ENCODE assay signal across 21 cellular contexts in genomic region chr12:124077730-124078129, GRCh38.
"Had no signal": no experiment of that assay in that cellular context is flagged by ENCODE, and none has a peak within 500 bp of the region (broad histone marks: within the 10 kb centered on the region; RNA-seq: fewer than 3 reads in every experiment).

No MANE protein-coding gene starts in this region.

- DNase-seq: activated CD4-positive, alpha-beta T cell treated with anti-CD3 and anti-CD28 coated beads for 36 hours; activated CD4-positive, CD25-positive, alpha-beta regulatory T cell; activated effector memory CD4-positive, alpha-beta T cell treated with Interleukin-2 at 50 U/mL for 16 hours; activated naive CD4-positive, alpha-beta T cell treated with Interleukin-2 at 50 U/mL for 16 hours; aorta; body of pancreas; cerebellar nuclear complex; colonic mucosa; effector CD8-positive, alpha-beta T cell; stimulated activated CD4-positive, alpha-beta T cell treated with anti-CD3 and anti-CD28 coated beads, Interleukin-1b, Interleukin-23, amount 100 ng/mL, for 48 hours; stimulated activated CD4-positive, alpha-beta T cell treated with anti-CD3 and anti-CD28 coated beads, Interleukin-4, amount 100 ng/mL, for 4 hours; stimulated activated CD8-positive, alpha-beta memory T cell treated with anti-CD3 and anti-CD28 coated beads, Interleukin-4, amount 100 ng/mL, for 48 hours; stimulated activated naive CD4-positive, alpha-beta T cell; tibial artery had no signal

- H3K36me3 Mint-ChIP-seq: activated naive CD8-positive, alpha-beta T cell; memory B cell; natural killer cell treated with Interleukin-12 subunit alpha and Interleukin-12 subunit beta and Interleukin-15 and Interleukin-18, amount 100 ng/mL, for 72 hours had no signal

- H3K27me3 ChIP-seq: body of pancreas, cardiac muscle cell, colonic mucosa, right atrium auricular region, suprapubic skin, tibial artery had no signal

- H3K4me1 ChIP-seq: body of pancreas, colonic mucosa, right atrium auricular region, suprapubic skin, tibial artery had no signal

- H3K27ac ChIP-seq: body of pancreas, cardiac muscle cell, colonic mucosa, right atrium auricular region, suprapubic skin, tibial artery had no signal

- H3K27ac Mint-ChIP-seq: activated CD4-positive, alpha-beta T cell treated with anti-CD3 and anti-CD28 coated beads for 36 hours; activated naive CD8-positive, alpha-beta T cell; memory B cell; natural killer cell treated with Interleukin-12 subunit alpha and Interleukin-12 subunit beta and Interleukin-15 and Interleukin-18, amount 100 ng/mL, for 72 hours had no signal

- H3K9me3 Mint-ChIP-seq: memory B cell; natural killer cell treated with Interleukin-12 subunit alpha and Interleukin-12 subunit beta and Interleukin-15 and Interleukin-18, amount 100 ng/mL, for 72 hours had no signal

- H3K36me3 ChIP-seq: cardiac muscle cell, colonic mucosa, right atrium auricular region, suprapubic skin, tibial artery had no signal

- H3K9me3 ChIP-seq: body of pancreas, colonic mucosa, right atrium auricular region, suprapubic skin, tibial artery had no signal

- ATAC-seq: activated CD4-positive, alpha-beta T cell treated with anti-CD3 and anti-CD28 coated beads for 36 hours; body of pancreas; natural killer cell treated with Interleukin-12 subunit alpha and Interleukin-12 subunit beta and Interleukin-15 and Interleukin-18, amount 100 ng/mL, for 72 hours had no signal

- H3K4me1 Mint-ChIP-seq: activated CD4-positive, alpha-beta T cell treated with anti-CD3 and anti-CD28 coated beads for 36 hours; memory B cell had no signal

- H3K4me3 ChIP-seq: body of pancreas, cardiac muscle cell, colonic mucosa, right atrium auricular region, smooth muscle cell, suprapubic skin, tibial artery had no signal

- H3K4me3 Mint-ChIP-seq: activated CD4-positive, alpha-beta T cell treated with anti-CD3 and anti-CD28 coated beads for 36 hours; activated naive CD8-positive, alpha-beta T cell; memory B cell; natural killer cell treated with Interleukin-12 subunit alpha and Interleukin-12 subunit beta and Interleukin-15 and Interleukin-18, amount 100 ng/mL, for 72 hours had no signal

- H3K27me3 Mint-ChIP-seq: activated naive CD8-positive, alpha-beta T cell; natural killer cell treated with Interleukin-12 subunit alpha and Interleukin-12 subunit beta and Interleukin-15 and Interleukin-18, amount 100 ng/mL, for 72 hours had no signal
